8 cellular contexts compared by ENCODE assay signal in genomic region chr5:107669543-107670027, GRCh38. TPM values are rescaled to one million over a fixed set of nuclear protein-coding genes. Genes with fewer than 3 reads are reported as not detected.
DNase-seq lines count a peak whose midpoint lies in the region; ATAC-seq lines count a peak whose summit lies in the region.

No MANE protein-coding gene starts in this region.

- peak; percentile 5 for DNase-seq in stimulated activated CD4-positive, alpha-beta T cell treated with anti-CD3 and anti-CD28 coated beads, Interleukin-15, amount 100 ng/mL, for 24 hours
- no peak for DNase-seq in stimulated activated CD4-positive, alpha-beta T cell treated with anti-CD3 and anti-CD28 coated beads, Interleukin-4, amount 100 ng/mL, for 24 hours
- DNase-seq in SK-N-DZ (ENCODE audit: low spot score) (peak; percentile 48), epithelial cell of prostate (ENCODE audit: low read depth, low spot score) (no peak), aorta (peak; percentile 44 to 84), NCI-H187 (lab: John Stamatoyannopoulos, UW) (no peak)

- peak overlapping the region; percentile 42 for H3K4me3 ChIP-seq in mucosa of stomach (ENCODE audit: low read length)
- peak overlapping the region; percentile 52 to 85 for H3K4me3 ChIP-seq in aorta (ENCODE audit: low read length in 2 of 2)

- H3K27ac ChIP-seq in epithelial cell of prostate = peak overlapping the region; percentile 90
- no peak overlapping the region for H3K27ac ChIP-seq in aorta (ENCODE audit: low read depth in 1 of 2, low read length in 2 of 2)

- WGBS in aorta, 2 donors = 0% methylated on average over 38 to 39 of the region's 39 CpGs

- H3K4me1 ChIP-seq in mucosa of stomach (ENCODE audit: control insufficient read depth, insufficient read depth, low read length) (peaks cover 6% of the 10 kb centered on the region), aorta (ENCODE audit: control insufficient read depth in 1 of 2, insufficient read depth in 2 of 2, low read length in 2 of 2) (no peaks in the 10 kb centered on the region)

- no peaks in the 10 kb centered on the region for H3K9me3 ChIP-seq in mucosa of stomach (ENCODE audit: control insufficient read depth, low read length)
- H3K9me3 ChIP-seq in aorta (ENCODE audit: control insufficient read depth, low read length) = no peaks in the 10 kb centered on the region

- intact Hi-C loops in aorta (cut with DNase I) = loop anchor here (5.0 to 10.0 kb wide), 3 partner anchors 245 to 1555 kb away; no protein-coding TSS in a partner anchor

- peaks cover 4% of the 10 kb centered on the region for H3K27me3 ChIP-seq in mucosa of stomach (ENCODE audit: control insufficient read depth, insufficient read depth, low read length)
- H3K27me3 ChIP-seq in aorta (ENCODE audit: control insufficient read depth in 1 of 2, insufficient read depth in 2 of 2, low read length in 1 of 2) = no peaks in the 10 kb centered on the region

- H3K9ac ChIP-seq in mucosa of stomach (ENCODE audit: low read length) = peak overlapping the region; percentile 74

- ATAC-seq in aorta (ENCODE audit: low FRiP score) = peak; percentile 7
- no peak for ATAC-seq in GM18511 (IDR thresholded peaks at IDR 0.05; ENCODE audit: unreplicated experiment)

- H3K36me3 ChIP-seq in mucosa of stomach (ENCODE audit: control insufficient read depth, insufficient read depth, low read length) = no peaks in the 10 kb centered on the region
- H3K36me3 ChIP-seq in aorta (ENCODE audit: control insufficient read depth in 1 of 2, insufficient read depth in 2 of 2, low read length in 1 of 2) = no peaks in the 10 kb centered on the region

RNA-seq across cellular contexts. Expression of gene EFNA5, which starts 1.2 kb away (rescaled TPM):
- polyA plus RNA-seq in SK-N-DZ (2014; cell fraction: cytosol; rRNA removed) = 8.6 and 12.1 TPM in 2 replicates
- polyA plus RNA-seq in SK-N-DZ (2014; cell fraction: nucleus; rRNA removed) = 11.7 and 12.6 TPM in 2 replicates
- 10 to 100 TPM; 11.5 to 11.8 TPM for total RNA-seq in aorta
- 1 to 10 TPM; 4.2 to 5.0 TPM for polyA plus RNA-seq in aorta

Comparison
In these comparisons a context has a peak if more than half of its experiments do, and no peak if none do; other contexts are left out.
1. DNase-seq: peak in stimulated activated CD4-positive, alpha-beta T cell treated with anti-CD3 and anti-CD28 coated beads, Interleukin-15, amount 100 ng/mL, for 24 hours (single experiment), SK-N-DZ (single experiment) and aorta (2 of 2); none in stimulated activated CD4-positive, alpha-beta T cell treated with anti-CD3 and anti-CD28 coated beads, Interleukin-4, amount 100 ng/mL, for 24 hours (single experiment), epithelial cell of prostate (single experiment) and NCI-H187 (0 of 2).